ENCODE assay signal across 38 cellular contexts in the genomic region with DNA sequence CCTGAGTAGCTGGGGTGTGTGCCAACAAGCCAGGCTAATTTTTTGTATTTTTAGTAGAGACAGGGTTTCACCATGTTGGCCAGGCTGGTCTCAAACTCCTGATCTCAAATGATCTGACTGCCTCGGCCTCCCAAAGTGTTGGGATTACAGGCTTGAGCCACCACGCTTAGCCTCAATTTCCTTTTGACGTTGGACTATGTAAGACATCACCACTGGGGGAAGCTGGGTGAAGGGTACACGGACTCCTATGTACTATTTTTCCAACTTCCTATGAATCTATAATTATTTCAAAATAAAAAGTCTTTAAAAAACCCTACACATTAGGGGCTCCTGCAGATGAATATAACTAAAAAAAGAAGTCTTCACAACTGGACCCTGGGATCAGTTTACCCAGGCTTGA.
"Had no signal": no experiment of that assay in that cellular context is flagged by ENCODE, and none has a peak within 500 bp of the region (broad histone marks: within the 10 kb centered on the region; RNA-seq: fewer than 3 reads in every experiment).

No MANE protein-coding gene starts in this region.

- H3K4me1 Mint-ChIP-seq: activated naive CD4-positive, alpha-beta T cell treated with anti-CD3 and anti-CD28 coated beads, Interleukin-2, amount 10 ng/mL, durations not matched to agents 7 days and 5 days; activated naive CD4-positive, alpha-beta T cell treated with anti-CD3 and anti-CD28 coated beads, Interleukin-2, amount 50 U/mL, for 24 hours; activated naive CD8-positive, alpha-beta T cell treated with anti-CD3 and anti-CD28 coated beads for 36 hours; activated naive CD8-positive, alpha-beta T cell treated with anti-CD3 and anti-CD28 coated beads, Interleukin-2, amount 50 U/mL, for 24 hours; activated T-helper 17 cell treated with anti-CD3 and anti-CD28 coated beads, Interleukin-2, amount 50 U/mL, for 72 hours; brain; central memory CD8-positive, alpha-beta T cell had no signal

- H3K36me3 Mint-ChIP-seq: activated naive CD4-positive, alpha-beta T cell treated with anti-CD3 and anti-CD28 coated beads, Interleukin-2, amount 10 ng/mL, durations not matched to agents 7 days and 5 days; activated naive CD4-positive, alpha-beta T cell treated with anti-CD3 and anti-CD28 coated beads, Interleukin-2, amount 50 U/mL, for 24 hours; activated naive CD4-positive, alpha-beta T cell treated with anti-CD3 and anti-CD28 coated beads, Interleukin-2, amount 50 U/mL, for 72 hours; activated naive CD8-positive, alpha-beta T cell; activated naive CD8-positive, alpha-beta T cell treated with anti-CD3 and anti-CD28 coated beads for 36 hours; activated naive CD8-positive, alpha-beta T cell treated with anti-CD3 and anti-CD28 coated beads, Interleukin-2, amount 10 ng/mL, durations not matched to agents 7 days and 5 days; brain had no signal

- H3K27ac Mint-ChIP-seq: activated naive CD4-positive, alpha-beta T cell treated with anti-CD3 and anti-CD28 coated beads for 36 hours; activated naive CD4-positive, alpha-beta T cell treated with anti-CD3 and anti-CD28 coated beads, Interleukin-2, amount 10 ng/mL, durations not matched to agents 7 days and 5 days; activated naive CD4-positive, alpha-beta T cell treated with anti-CD3 and anti-CD28 coated beads, Interleukin-2, amount 50 U/mL, for 24 hours; activated naive CD4-positive, alpha-beta T cell treated with anti-CD3 and anti-CD28 coated beads, Interleukin-2, amount 50 U/mL, for 72 hours; activated naive CD8-positive, alpha-beta T cell; activated naive CD8-positive, alpha-beta T cell treated with anti-CD3 and anti-CD28 coated beads for 36 hours; activated naive CD8-positive, alpha-beta T cell treated with anti-CD3 and anti-CD28 coated beads, Interleukin-2, amount 10 ng/mL, durations not matched to agents 7 days and 5 days; activated naive CD8-positive, alpha-beta T cell treated with anti-CD3 and anti-CD28 coated beads, Interleukin-2, amount 50 U/mL, for 24 hours; activated T-cell treated with anti-CD3 and anti-CD28 coated beads, Interleukin-2, amount 50 U/mL, for 24 hours; activated T-cell treated with anti-CD3 and anti-CD28 coated beads, Interleukin-2, amount 50 U/mL, for 72 hours; activated T-helper 1 cell treated with anti-CD3 and anti-CD28 coated beads, Interleukin-12 subunit alpha, Interleukin-12 subunit beta, Interleukin-2, Interleukin-4 antibody, amounts not matched to agents 30 ng/mL and 10 ng/mL and 1 ng/mL, durations not matched to agents 14 hours and 24 hours and 36 hours; activated T-helper 17 cell treated with anti-CD3 and anti-CD28 coated beads, Interleukin-2, amount 50 U/mL, for 72 hours; activated T-helper 2 cell treated with anti-CD3 and anti-CD28 coated beads, Interferon-gamma antibody, Interleukin-2, Interleukin-4, amounts not matched to agents 10 μg/mL and 5 μg/mL and 100 μg/mL, durations not matched to agents 14 hours and 24 hours and 36 hours; brain had no signal

- DNase-seq: activated effector memory CD4-positive, alpha-beta T cell treated with anti-CD3 and anti-CD28 coated beads, Interleukin-2, amount 50 U/mL, for 16 hours; activated effector memory CD4-positive, alpha-beta T cell treated with Interleukin-2 at 50 U/mL for 16 hours; activated gamma-delta T cell; activated gamma-delta T cell treated with Interleukin-2 at 50 U/mL for 16 hours; activated naive CD4-positive, alpha-beta T cell; activated naive CD4-positive, alpha-beta T cell treated with anti-CD3 and anti-CD28 coated beads for 36 hours; activated naive CD4-positive, alpha-beta T cell treated with anti-CD3 and anti-CD28 coated beads, Interleukin-2, amount 10 ng/mL, durations not matched to agents 7 days and 5 days; activated naive CD4-positive, alpha-beta T cell treated with anti-CD3 and anti-CD28 coated beads, Interleukin-2, amount 50 U/mL, for 16 hours; activated naive CD4-positive, alpha-beta T cell treated with Interleukin-2 at 50 U/mL for 16 hours; activated naive CD8-positive, alpha-beta T cell treated with anti-CD3 and anti-CD28 coated beads for 36 hours; activated naive CD8-positive, alpha-beta T cell treated with anti-CD3 and anti-CD28 coated beads, Interleukin-2, amount 10 ng/mL, durations not matched to agents 7 days and 5 days; activated naive CD8-positive, alpha-beta T cell treated with anti-CD3 and anti-CD28 coated beads, Interleukin-2, amount 50 U/mL, for 24 hours; activated T-cell treated with anti-CD3 and anti-CD28 coated beads, Interleukin-2, amount 50 U/mL, for 1 hour; activated T-cell treated with anti-CD3 and anti-CD28 coated beads, Interleukin-2, amount 50 U/mL, for 24 hours; activated T-cell treated with anti-CD3 and anti-CD28 coated beads, Interleukin-2, amount 50 U/mL, for 4 hours; activated T-cell treated with anti-CD3 and anti-CD28 coated beads, Interleukin-2, amount 50 U/mL, for 48 hours; activated T-cell treated with anti-CD3 and anti-CD28 coated beads, Interleukin-2, amount 50 U/mL, for 72 hours; adrenal gland; amniotic stem cell; amygdala; anterior cingulate cortex; aorta; body of pancreas; brain microvascular endothelial cell; caudate nucleus; central memory CD4-positive, alpha-beta T cell; cerebellar nuclear complex had no signal

- H3K27me3 Mint-ChIP-seq: activated naive CD8-positive, alpha-beta T cell treated with anti-CD3 and anti-CD28 coated beads for 36 hours; activated naive CD8-positive, alpha-beta T cell treated with anti-CD3 and anti-CD28 coated beads, Interleukin-2, amount 50 U/mL, for 24 hours; activated T-cell treated with anti-CD3 and anti-CD28 coated beads, Interleukin-2, amount 50 U/mL, for 24 hours had no signal

- H3K4me3 ChIP-seq: adrenal gland, ascending aorta, body of pancreas, breast epithelium, cardiac muscle cell had no signal

- H3K9me3 ChIP-seq: adrenal gland, ascending aorta, body of pancreas, breast epithelium had no signal

- H3K4me1 ChIP-seq: adrenal gland, ascending aorta, body of pancreas, breast epithelium had no signal

- H3K4me3 Mint-ChIP-seq: activated naive CD4-positive, alpha-beta T cell treated with anti-CD3 and anti-CD28 coated beads for 36 hours; activated naive CD4-positive, alpha-beta T cell treated with anti-CD3 and anti-CD28 coated beads, Interleukin-2, amount 10 ng/mL, durations not matched to agents 7 days and 5 days; activated naive CD4-positive, alpha-beta T cell treated with anti-CD3 and anti-CD28 coated beads, Interleukin-2, amount 50 U/mL, for 24 hours; activated naive CD8-positive, alpha-beta T cell; activated naive CD8-positive, alpha-beta T cell treated with anti-CD3 and anti-CD28 coated beads for 36 hours; activated naive CD8-positive, alpha-beta T cell treated with anti-CD3 and anti-CD28 coated beads, Interleukin-2, amount 10 ng/mL, durations not matched to agents 7 days and 5 days; activated naive CD8-positive, alpha-beta T cell treated with anti-CD3 and anti-CD28 coated beads, Interleukin-2, amount 50 U/mL, for 24 hours; activated T-cell treated with anti-CD3 and anti-CD28 coated beads, Interleukin-2, amount 50 U/mL, for 24 hours; activated T-cell treated with anti-CD3 and anti-CD28 coated beads, Interleukin-2, amount 50 U/mL, for 4 hours; activated T-cell treated with anti-CD3 and anti-CD28 coated beads, Interleukin-2, amount 50 U/mL, for 72 hours; activated T-helper 1 cell treated with anti-CD3 and anti-CD28 coated beads, Interleukin-12 subunit alpha, Interleukin-12 subunit beta, Interleukin-2, Interleukin-4 antibody, amounts not matched to agents 30 ng/mL and 10 ng/mL and 1 ng/mL, durations not matched to agents 14 hours and 24 hours and 36 hours; activated T-helper 17 cell treated with anti-CD3 and anti-CD28 coated beads, Interleukin-2, amount 50 U/mL, for 72 hours; brain; central memory CD8-positive, alpha-beta T cell had no signal

- H3K9me3 Mint-ChIP-seq: activated naive CD4-positive, alpha-beta T cell treated with anti-CD3 and anti-CD28 coated beads for 36 hours; activated naive CD4-positive, alpha-beta T cell treated with anti-CD3 and anti-CD28 coated beads, Interleukin-2, amount 10 ng/mL, durations not matched to agents 7 days and 5 days; activated naive CD4-positive, alpha-beta T cell treated with anti-CD3 and anti-CD28 coated beads, Interleukin-2, amount 50 U/mL, for 24 hours; activated naive CD4-positive, alpha-beta T cell treated with anti-CD3 and anti-CD28 coated beads, Interleukin-2, amount 50 U/mL, for 72 hours; activated naive CD8-positive, alpha-beta T cell treated with anti-CD3 and anti-CD28 coated beads for 36 hours; activated naive CD8-positive, alpha-beta T cell treated with anti-CD3 and anti-CD28 coated beads, Interleukin-2, amount 10 ng/mL, durations not matched to agents 7 days and 5 days; activated naive CD8-positive, alpha-beta T cell treated with anti-CD3 and anti-CD28 coated beads, Interleukin-2, amount 50 U/mL, for 24 hours; activated T-cell treated with anti-CD3 and anti-CD28 coated beads, Interleukin-2, amount 50 U/mL, for 24 hours; activated T-cell treated with anti-CD3 and anti-CD28 coated beads, Interleukin-2, amount 50 U/mL, for 4 hours; activated T-cell treated with anti-CD3 and anti-CD28 coated beads, Interleukin-2, amount 50 U/mL, for 72 hours; activated T-helper 1 cell treated with anti-CD3 and anti-CD28 coated beads, Interleukin-12 subunit alpha, Interleukin-12 subunit beta, Interleukin-2, Interleukin-4 antibody, amounts not matched to agents 30 ng/mL and 10 ng/mL and 1 ng/mL, durations not matched to agents 14 hours and 24 hours and 36 hours; activated T-helper 17 cell treated with anti-CD3 and anti-CD28 coated beads, Interleukin-2, amount 50 U/mL, for 72 hours; activated T-helper 2 cell treated with anti-CD3 and anti-CD28 coated beads, Interferon-gamma antibody, Interleukin-2, Interleukin-4, amounts not matched to agents 10 μg/mL and 5 μg/mL and 100 μg/mL, durations not matched to agents 14 hours and 24 hours and 36 hours; brain; central memory CD8-positive, alpha-beta T cell had no signal

- H3K27ac ChIP-seq: adrenal gland, ascending aorta, body of pancreas, brain microvascular endothelial cell, breast epithelium, cardiac muscle cell had no signal

- H3K36me3 ChIP-seq: adrenal gland, ascending aorta, brain microvascular endothelial cell, breast epithelium, cardiac muscle cell had no signal
